1 cellular context compared by ENCODE assay signal in the genomic region with DNA sequence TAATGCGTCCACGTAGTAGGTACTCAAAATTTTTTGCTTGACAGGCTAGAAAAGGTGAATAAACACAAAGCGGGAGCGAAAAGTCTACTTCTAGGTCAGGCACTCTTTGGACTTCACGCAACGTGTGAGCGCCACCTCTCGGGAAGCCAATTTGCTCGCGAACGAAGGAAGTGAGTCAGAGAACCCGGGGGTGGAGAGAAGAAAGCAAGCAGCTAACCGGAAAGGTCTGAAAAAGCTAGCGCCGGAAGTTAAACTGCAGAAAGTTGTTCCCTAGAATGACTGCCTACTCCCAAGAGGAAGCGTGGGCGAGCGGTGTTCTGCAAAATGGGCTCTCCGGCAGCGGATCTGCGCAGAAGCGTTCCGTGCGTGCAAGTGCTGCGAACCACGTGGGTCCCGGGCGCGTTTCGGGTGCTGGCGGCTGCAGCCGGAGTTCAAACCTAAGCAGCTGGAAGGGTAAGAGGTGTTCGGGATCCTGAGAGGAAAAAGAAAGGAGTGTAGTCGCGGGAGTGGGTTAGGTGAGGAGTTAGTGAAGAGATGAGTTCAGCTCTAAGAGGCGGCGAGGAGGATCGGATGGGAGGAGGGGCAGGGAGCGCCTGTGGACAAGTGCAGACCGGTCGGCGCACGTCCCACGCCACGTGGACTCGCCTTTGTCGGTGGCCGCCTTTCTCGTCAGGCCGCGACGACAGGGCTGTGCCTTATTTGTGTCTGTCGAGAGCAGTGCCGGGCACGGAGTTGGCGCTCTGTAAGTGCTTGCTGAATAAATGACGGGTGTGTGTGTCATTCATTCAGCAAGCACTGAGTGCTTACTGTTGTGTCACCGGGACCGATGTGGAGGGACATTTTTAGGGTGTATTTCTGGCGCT.
A peak's percentile ranks its signal among the peaks of the same experiment; 100 is the strongest.
TF ChIP-seq lines count a peak whose summit lies in the region.

Gene NME1, plus strand, starts transcription at position 350 of the 863 bp plus-strand sequence. CDS start 2,096 bp downstream, outside the sequence.

TF ChIP-seq in K562, 482 proteins besides CTCF, POLR2A, EP300 and RAD21 (continued from another document and continues in another):
- TF ChIP-seq HEY1 (CRISPR knock-in tag; IDR thresholded peaks at IDR 0.05; ENCODE audit: borderline replicate concordance): 0 out of 2 replicates have a peak, but pooled peaks have one; percentile 61
- TF ChIP-seq MCM3 (IDR thresholded peaks at IDR 0.05): no peak
- TF ChIP-seq ZNF395 (CRISPR knock-in tag; IDR thresholded peaks at IDR 0.05): peak; percentile 94
- TF ChIP-seq SMARCC2 (IDR thresholded peaks at IDR 0.05; ENCODE audit: low read depth): no peak
- peak; percentile 84 for TF ChIP-seq SMAD1 (IDR thresholded peaks at IDR 0.05; ENCODE audit: low read depth, low read length, partially characterized antibody)
- peak; percentile 91; the same call in 1 of the 2 replicates for TF ChIP-seq THRAP3 (IDR thresholded peaks at IDR 0.05; ENCODE audit: borderline replicate concordance)
- peak; percentile 100 for TF ChIP-seq XRCC5 (IDR thresholded peaks at IDR 0.05; ENCODE audit: low read depth, low read length)
- TF ChIP-seq, protein P1, sequence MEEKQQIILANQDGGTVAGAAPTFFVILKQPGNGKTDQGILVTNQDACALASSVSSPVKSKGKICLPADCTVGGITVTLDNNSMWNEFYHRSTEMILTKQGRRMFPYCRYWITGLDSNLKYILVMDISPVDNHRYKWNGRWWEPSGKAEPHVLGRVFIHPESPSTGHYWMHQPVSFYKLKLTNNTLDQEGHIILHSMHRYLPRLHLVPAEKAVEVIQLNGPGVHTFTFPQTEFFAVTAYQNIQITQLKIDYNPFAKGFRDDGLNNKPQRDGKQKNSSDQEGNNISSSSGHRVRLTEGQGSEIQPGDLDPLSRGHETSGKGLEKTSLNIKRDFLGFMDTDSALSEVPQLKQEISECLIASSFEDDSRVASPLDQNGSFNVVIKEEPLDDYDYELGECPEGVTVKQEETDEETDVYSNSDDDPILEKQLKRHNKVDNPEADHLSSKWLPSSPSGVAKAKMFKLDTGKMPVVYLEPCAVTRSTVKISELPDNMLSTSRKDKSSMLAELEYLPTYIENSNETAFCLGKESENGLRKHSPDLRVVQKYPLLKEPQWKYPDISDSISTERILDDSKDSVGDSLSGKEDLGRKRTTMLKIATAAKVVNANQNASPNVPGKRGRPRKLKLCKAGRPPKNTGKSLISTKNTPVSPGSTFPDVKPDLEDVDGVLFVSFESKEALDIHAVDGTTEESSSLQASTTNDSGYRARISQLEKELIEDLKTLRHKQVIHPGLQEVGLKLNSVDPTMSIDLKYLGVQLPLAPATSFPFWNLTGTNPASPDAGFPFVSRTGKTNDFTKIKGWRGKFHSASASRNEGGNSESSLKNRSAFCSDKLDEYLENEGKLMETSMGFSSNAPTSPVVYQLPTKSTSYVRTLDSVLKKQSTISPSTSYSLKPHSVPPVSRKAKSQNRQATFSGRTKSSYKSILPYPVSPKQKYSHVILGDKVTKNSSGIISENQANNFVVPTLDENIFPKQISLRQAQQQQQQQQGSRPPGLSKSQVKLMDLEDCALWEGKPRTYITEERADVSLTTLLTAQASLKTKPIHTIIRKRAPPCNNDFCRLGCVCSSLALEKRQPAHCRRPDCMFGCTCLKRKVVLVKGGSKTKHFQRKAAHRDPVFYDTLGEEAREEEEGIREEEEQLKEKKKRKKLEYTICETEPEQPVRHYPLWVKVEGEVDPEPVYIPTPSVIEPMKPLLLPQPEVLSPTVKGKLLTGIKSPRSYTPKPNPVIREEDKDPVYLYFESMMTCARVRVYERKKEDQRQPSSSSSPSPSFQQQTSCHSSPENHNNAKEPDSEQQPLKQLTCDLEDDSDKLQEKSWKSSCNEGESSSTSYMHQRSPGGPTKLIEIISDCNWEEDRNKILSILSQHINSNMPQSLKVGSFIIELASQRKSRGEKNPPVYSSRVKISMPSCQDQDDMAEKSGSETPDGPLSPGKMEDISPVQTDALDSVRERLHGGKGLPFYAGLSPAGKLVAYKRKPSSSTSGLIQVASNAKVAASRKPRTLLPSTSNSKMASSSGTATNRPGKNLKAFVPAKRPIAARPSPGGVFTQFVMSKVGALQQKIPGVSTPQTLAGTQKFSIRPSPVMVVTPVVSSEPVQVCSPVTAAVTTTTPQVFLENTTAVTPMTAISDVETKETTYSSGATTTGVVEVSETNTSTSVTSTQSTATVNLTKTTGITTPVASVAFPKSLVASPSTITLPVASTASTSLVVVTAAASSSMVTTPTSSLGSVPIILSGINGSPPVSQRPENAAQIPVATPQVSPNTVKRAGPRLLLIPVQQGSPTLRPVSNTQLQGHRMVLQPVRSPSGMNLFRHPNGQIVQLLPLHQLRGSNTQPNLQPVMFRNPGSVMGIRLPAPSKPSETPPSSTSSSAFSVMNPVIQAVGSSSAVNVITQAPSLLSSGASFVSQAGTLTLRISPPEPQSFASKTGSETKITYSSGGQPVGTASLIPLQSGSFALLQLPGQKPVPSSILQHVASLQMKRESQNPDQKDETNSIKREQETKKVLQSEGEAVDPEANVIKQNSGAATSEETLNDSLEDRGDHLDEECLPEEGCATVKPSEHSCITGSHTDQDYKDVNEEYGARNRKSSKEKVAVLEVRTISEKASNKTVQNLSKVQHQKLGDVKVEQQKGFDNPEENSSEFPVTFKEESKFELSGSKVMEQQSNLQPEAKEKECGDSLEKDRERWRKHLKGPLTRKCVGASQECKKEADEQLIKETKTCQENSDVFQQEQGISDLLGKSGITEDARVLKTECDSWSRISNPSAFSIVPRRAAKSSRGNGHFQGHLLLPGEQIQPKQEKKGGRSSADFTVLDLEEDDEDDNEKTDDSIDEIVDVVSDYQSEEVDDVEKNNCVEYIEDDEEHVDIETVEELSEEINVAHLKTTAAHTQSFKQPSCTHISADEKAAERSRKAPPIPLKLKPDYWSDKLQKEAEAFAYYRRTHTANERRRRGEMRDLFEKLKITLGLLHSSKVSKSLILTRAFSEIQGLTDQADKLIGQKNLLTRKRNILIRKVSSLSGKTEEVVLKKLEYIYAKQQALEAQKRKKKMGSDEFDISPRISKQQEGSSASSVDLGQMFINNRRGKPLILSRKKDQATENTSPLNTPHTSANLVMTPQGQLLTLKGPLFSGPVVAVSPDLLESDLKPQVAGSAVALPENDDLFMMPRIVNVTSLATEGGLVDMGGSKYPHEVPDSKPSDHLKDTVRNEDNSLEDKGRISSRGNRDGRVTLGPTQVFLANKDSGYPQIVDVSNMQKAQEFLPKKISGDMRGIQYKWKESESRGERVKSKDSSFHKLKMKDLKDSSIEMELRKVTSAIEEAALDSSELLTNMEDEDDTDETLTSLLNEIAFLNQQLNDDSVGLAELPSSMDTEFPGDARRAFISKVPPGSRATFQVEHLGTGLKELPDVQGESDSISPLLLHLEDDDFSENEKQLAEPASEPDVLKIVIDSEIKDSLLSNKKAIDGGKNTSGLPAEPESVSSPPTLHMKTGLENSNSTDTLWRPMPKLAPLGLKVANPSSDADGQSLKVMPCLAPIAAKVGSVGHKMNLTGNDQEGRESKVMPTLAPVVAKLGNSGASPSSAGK (IDR thresholded peaks at IDR 0.05): peak; percentile 85
- peak; percentile 84 for TF ChIP-seq ZNF263 (CRISPR knock-in tag; IDR thresholded peaks at IDR 0.05; ENCODE audit: borderline replicate concordance)
- TF ChIP-seq, protein P2, sequence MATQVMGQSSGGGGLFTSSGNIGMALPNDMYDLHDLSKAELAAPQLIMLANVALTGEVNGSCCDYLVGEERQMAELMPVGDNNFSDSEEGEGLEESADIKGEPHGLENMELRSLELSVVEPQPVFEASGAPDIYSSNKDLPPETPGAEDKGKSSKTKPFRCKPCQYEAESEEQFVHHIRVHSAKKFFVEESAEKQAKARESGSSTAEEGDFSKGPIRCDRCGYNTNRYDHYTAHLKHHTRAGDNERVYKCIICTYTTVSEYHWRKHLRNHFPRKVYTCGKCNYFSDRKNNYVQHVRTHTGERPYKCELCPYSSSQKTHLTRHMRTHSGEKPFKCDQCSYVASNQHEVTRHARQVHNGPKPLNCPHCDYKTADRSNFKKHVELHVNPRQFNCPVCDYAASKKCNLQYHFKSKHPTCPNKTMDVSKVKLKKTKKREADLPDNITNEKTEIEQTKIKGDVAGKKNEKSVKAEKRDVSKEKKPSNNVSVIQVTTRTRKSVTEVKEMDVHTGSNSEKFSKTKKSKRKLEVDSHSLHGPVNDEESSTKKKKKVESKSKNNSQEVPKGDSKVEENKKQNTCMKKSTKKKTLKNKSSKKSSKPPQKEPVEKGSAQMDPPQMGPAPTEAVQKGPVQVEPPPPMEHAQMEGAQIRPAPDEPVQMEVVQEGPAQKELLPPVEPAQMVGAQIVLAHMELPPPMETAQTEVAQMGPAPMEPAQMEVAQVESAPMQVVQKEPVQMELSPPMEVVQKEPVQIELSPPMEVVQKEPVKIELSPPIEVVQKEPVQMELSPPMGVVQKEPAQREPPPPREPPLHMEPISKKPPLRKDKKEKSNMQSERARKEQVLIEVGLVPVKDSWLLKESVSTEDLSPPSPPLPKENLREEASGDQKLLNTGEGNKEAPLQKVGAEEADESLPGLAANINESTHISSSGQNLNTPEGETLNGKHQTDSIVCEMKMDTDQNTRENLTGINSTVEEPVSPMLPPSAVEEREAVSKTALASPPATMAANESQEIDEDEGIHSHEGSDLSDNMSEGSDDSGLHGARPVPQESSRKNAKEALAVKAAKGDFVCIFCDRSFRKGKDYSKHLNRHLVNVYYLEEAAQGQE (CRISPR knock-in tag; IDR thresholded peaks at IDR 0.05; ENCODE audit: low read depth): peak; percentile 65; the same call in 1 of the 2 replicates
- TF ChIP-seq CCNT2 (IDR thresholded peaks at IDR 0.05; ENCODE audit: borderline replicate concordance, extremely low read depth, insufficient read length, low read depth, low read length): peak; percentile 61
- TF ChIP-seq ELF1 (tag; IDR thresholded peaks at IDR 0.05): peak; percentile 83
- TF ChIP-seq, protein P3, sequence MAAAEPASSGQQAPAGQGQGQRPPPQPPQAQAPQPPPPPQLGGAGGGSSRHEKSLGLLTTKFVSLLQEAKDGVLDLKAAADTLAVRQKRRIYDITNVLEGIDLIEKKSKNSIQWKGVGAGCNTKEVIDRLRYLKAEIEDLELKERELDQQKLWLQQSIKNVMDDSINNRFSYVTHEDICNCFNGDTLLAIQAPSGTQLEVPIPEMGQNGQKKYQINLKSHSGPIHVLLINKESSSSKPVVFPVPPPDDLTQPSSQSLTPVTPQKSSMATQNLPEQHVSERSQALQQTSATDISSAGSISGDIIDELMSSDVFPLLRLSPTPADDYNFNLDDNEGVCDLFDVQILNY (CRISPR knock-in tag; IDR thresholded peaks at IDR 0.05): peak; percentile 95
- no peak for TF ChIP-seq PRPF4 (IDR thresholded peaks at IDR 0.05; ENCODE audit: insufficient read depth, low read depth, low read length, poor library complexity, severe bottlenecking)
- TF ChIP-seq, protein P4, sequence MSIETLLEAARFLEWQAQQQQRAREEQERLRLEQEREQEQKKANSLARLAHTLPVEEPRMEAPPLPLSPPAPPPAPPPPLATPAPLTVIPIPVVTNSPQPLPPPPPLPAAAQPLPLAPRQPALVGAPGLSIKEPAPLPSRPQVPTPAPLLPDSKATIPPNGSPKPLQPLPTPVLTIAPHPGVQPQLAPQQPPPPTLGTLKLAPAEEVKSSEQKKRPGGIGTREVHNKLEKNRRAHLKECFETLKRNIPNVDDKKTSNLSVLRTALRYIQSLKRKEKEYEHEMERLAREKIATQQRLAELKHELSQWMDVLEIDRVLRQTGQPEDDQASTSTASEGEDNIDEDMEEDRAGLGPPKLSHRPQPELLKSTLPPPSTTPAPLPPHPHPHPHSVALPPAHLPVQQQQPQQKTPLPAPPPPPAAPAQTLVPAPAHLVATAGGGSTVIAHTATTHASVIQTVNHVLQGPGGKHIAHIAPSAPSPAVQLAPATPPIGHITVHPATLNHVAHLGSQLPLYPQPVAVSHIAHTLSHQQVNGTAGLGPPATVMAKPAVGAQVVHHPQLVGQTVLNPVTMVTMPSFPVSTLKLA (conservative IDR thresholded peaks at IDR 0.05): peak; percentile 100
- peak; percentile 84; the same call in 1 of the 2 replicates for TF ChIP-seq ZBTB49 (CRISPR knock-in tag; IDR thresholded peaks at IDR 0.05; ENCODE audit: borderline replicate concordance)
- no peak for TF ChIP-seq RBM14 (IDR thresholded peaks at IDR 0.05; ENCODE audit: borderline replicate concordance, insufficient read depth, low read depth, low read length)
- 0 out of 2 replicates have a peak, but pooled peaks have one; percentile 29 for TF ChIP-seq ELF4 (CRISPR knock-in tag; IDR thresholded peaks at IDR 0.05)
- peak; percentile 68 for TF ChIP-seq ARID1B (IDR thresholded peaks at IDR 0.05)
- no peak for TF ChIP-seq NFIX (CRISPR knock-in tag; IDR thresholded peaks at IDR 0.05; ENCODE audit: low read depth)
- no peak for TF ChIP-seq ATF2 (CRISPR knock-in tag; IDR thresholded peaks at IDR 0.05)
- peak; percentile 36; the same call in 1 of the 2 replicates for TF ChIP-seq GATAD2B (IDR thresholded peaks at IDR 0.05; ENCODE audit: borderline replicate concordance)
- peak; percentile 86 for TF ChIP-seq RAD51 (IDR thresholded peaks at IDR 0.05; ENCODE audit: borderline replicate concordance, low read depth)
- peak; percentile 55; the same call in 1 of the 2 replicates for TF ChIP-seq ZBTB1 (CRISPR knock-in tag; IDR thresholded peaks at IDR 0.05; ENCODE audit: borderline replicate concordance, low read depth)
